2 cellular contexts compared by ENCODE assay signal in genomic region chrX:109822861-109823260, GRCh38.
TF ChIP-seq lines count a peak whose summit lies in the region.

No MANE protein-coding gene starts in this region.

TF ChIP-seq in SK-N-SH, 30 proteins besides CTCF, POLR2A, EP300 and RAD21 (continued from another document):
- TF ChIP-seq, protein P1, sequence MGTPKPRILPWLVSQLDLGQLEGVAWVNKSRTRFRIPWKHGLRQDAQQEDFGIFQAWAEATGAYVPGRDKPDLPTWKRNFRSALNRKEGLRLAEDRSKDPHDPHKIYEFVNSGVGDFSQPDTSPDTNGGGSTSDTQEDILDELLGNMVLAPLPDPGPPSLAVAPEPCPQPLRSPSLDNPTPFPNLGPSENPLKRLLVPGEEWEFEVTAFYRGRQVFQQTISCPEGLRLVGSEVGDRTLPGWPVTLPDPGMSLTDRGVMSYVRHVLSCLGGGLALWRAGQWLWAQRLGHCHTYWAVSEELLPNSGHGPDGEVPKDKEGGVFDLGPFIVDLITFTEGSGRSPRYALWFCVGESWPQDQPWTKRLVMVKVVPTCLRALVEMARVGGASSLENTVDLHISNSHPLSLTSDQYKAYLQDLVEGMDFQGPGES (IDR thresholded peaks at IDR 0.05; ENCODE audit: low read depth, low read length), result no peak
- TF ChIP-seq RXRA (IDR thresholded peaks at IDR 0.05; ENCODE audit: borderline replicate concordance, low read depth) (no peak), FOXJ3 (CRISPR knock-in tag; IDR thresholded peaks at IDR 0.05) (no peak), CHD2 (IDR thresholded peaks at IDR 0.05; ENCODE audit: low read length, partially characterized antibody) (no peak), MXI1 (IDR thresholded peaks at IDR 0.05; ENCODE audit: low read depth, low read length) (no peak), NRF1 (IDR thresholded peaks at IDR 0.05; ENCODE audit: low read depth, low read length) (no peak), SIN3A (IDR thresholded peaks at IDR 0.05; ENCODE audit: borderline replicate concordance, low read depth, low read length) (no peak), JUND (IDR thresholded peaks at IDR 0.05) (no peak)

TF ChIP-seq in SK-N-SH treated with all-trans-retinoic acid at 6 μM for 48 hours, 23 proteins besides CTCF, POLR2A, EP300 and RAD21 (continued from another document):
- TF ChIP-seq, protein P2, sequence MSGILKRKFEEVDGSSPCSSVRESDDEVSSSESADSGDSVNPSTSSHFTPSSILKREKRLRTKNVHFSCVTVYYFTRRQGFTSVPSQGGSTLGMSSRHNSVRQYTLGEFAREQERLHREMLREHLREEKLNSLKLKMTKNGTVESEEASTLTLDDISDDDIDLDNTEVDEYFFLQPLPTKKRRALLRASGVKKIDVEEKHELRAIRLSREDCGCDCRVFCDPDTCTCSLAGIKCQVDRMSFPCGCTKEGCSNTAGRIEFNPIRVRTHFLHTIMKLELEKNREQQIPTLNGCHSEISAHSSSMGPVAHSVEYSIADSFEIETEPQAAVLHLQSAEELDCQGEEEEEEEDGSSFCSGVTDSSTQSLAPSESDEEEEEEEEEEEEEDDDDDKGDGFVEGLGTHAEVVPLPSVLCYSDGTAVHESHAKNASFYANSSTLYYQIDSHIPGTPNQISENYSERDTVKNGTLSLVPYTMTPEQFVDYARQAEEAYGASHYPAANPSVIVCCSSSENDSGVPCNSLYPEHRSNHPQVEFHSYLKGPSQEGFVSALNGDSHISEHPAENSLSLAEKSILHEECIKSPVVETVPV (CRISPR knock-in tag; IDR thresholded peaks at IDR 0.05), result no peak
- TF ChIP-seq OSR1 (CRISPR knock-in tag; IDR thresholded peaks at IDR 0.05), result no peak
- no peak for TF ChIP-seq ZNF8 (CRISPR knock-in tag; IDR thresholded peaks at IDR 0.05)
- no peak for TF ChIP-seq ARNTL (CRISPR knock-in tag; IDR thresholded peaks at IDR 0.05; ENCODE audit: borderline replicate concordance, low read depth)
- TF ChIP-seq RARB (CRISPR knock-in tag; IDR thresholded peaks at IDR 0.05), result no peak
- no peak for TF ChIP-seq PPARA (CRISPR knock-in tag; IDR thresholded peaks at IDR 0.05; ENCODE audit: borderline replicate concordance)
- TF ChIP-seq BACH2 (CRISPR knock-in tag; IDR thresholded peaks at IDR 0.05; ENCODE audit: borderline replicate concordance), result no peak
- TF ChIP-seq ESRRG (CRISPR knock-in tag; IDR thresholded peaks at IDR 0.05), result no peak
- no peak for TF ChIP-seq ISL1 (CRISPR knock-in tag; IDR thresholded peaks at IDR 0.05)
- TF ChIP-seq, protein P3, sequence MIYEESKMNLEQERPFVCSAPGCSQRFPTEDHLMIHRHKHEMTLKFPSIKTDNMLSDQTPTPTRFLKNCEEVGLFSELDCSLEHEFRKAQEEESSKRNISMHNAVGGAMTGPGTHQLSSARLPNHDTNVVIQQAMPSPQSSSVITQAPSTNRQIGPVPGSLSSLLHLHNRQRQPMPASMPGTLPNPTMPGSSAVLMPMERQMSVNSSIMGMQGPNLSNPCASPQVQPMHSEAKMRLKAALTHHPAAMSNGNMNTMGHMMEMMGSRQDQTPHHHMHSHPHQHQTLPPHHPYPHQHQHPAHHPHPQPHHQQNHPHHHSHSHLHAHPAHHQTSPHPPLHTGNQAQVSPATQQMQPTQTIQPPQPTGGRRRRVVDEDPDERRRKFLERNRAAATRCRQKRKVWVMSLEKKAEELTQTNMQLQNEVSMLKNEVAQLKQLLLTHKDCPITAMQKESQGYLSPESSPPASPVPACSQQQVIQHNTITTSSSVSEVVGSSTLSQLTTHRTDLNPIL (CRISPR knock-in tag; IDR thresholded peaks at IDR 0.05; ENCODE audit: low read depth), result no peak
- no peak for TF ChIP-seq ZFP30 (CRISPR knock-in tag; IDR thresholded peaks at IDR 0.05)
- no peak for TF ChIP-seq ZNF565 (CRISPR knock-in tag; conservative IDR thresholded peaks at IDR 0.05; ENCODE audit: low read depth)
- no peak for TF ChIP-seq POU6F1 (CRISPR knock-in tag; IDR thresholded peaks at IDR 0.05; ENCODE audit: borderline replicate concordance, low read depth)
